In the genomic region with DNA sequence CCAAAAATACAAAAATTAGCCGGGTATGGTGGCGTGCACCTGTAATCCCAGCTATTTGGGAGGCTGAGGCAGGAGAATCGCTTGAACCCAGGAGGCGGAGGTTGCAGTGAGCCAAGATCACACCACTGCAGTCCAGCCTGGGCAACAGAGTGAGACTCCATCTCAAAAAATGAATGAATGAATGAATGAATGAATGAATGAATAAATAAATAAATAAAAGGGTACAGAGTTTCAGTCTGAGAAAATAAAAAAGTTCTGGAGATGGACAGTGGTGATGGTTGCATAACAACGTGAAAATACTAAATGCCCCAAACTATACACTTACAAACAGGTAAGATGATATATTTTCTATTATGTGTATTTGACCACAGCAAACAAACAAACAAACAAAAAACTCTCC, we compare ENCODE assay signal across 7 cellular contexts. TPM values are rescaled to one million over a fixed set of nuclear protein-coding genes. Genes with fewer than 3 reads are reported as not detected.
DNase-seq lines count a peak whose midpoint lies in the region; ATAC-seq and TF ChIP-seq lines count a peak whose summit lies in the region.
"Not testable (repeated sequence)": the region's sequence is repeated elsewhere in the genome, so short reads cannot be mapped to it uniquely, and the experiment has no call there.

No MANE protein-coding gene starts in this region.

- peak overlapping the region; percentile 11 for H2AFZ ChIP-seq in neuron (ENCODE audit: low read depth, low read length)
- not testable (repeated sequence) for H2AFZ ChIP-seq in smooth muscle cell (ENCODE audit: low read depth)

- peak overlapping the region in 1 of 2 donors; percentile 68 for H3K9ac ChIP-seq in liver (ENCODE audit: low read depth in 1 of 2, low read length in 2 of 2)
- H3K9ac ChIP-seq in smooth muscle cell (ENCODE audit: low read depth) = peak overlapping the region; percentile 1

- not testable (repeated sequence) for TF ChIP-seq EP300 in upper lobe of left lung (IDR thresholded peaks at IDR 0.05)

- peak overlapping the region; percentile 60 for H3K4me2 ChIP-seq in smooth muscle cell

- not testable (repeated sequence) for H3K9me3 ChIP-seq in heart right ventricle; liver (ENCODE audit: control insufficient read depth in 4 of 4, low read length in 3 of 4); neuron (ENCODE audit: low read length); smooth muscle cell (replicated peaks; ENCODE audit: low read depth); upper lobe of left lung

- H3K4me3 ChIP-seq in heart right ventricle; liver (ENCODE audit: low read depth in 1 of 3, low read length in 3 of 3); neuron (ENCODE audit: low read length); smooth muscle cell; upper lobe of left lung: not testable (repeated sequence)

- H3K4me1 ChIP-seq in heart right ventricle = peaks cover 7 to 75% (median 47%) of the 10 kb centered on the region in 9 donors
- H3K4me1 ChIP-seq in liver (ENCODE audit: control insufficient read depth in 4 of 4, insufficient read depth in 4 of 4, low read length in 3 of 4) = peaks cover 20 to 83% (median 53%) of the 10 kb centered on the region in 4 donors
- H3K4me1 ChIP-seq in neuron (ENCODE audit: insufficient read depth, low read length) = peaks cover 12% of the 10 kb centered on the region
- not testable (repeated sequence) for H3K4me1 ChIP-seq in smooth muscle cell (ENCODE audit: low read depth)
- peaks cover 13 to 47% (median 38%) of the 10 kb centered on the region in 4 donors for H3K4me1 ChIP-seq in upper lobe of left lung

- H3K27ac ChIP-seq in cingulate gyrus (ENCODE audit: low read depth, low read length) = peak overlapping the region; percentile 91
- peak overlapping the region in 7 of 10 donors; percentile 29 to 77 (median 58) for H3K27ac ChIP-seq in heart right ventricle
- peak overlapping the region; percentile 87 to 91 for H3K27ac ChIP-seq in liver (ENCODE audit: low read depth in 1 of 2, low read length in 2 of 2)
- peak overlapping the region; percentile 57 for H3K27ac ChIP-seq in smooth muscle cell (ENCODE audit: low read depth)
- H3K27ac ChIP-seq in upper lobe of left lung = peak overlapping the region in 3 of 4 donors; percentile 42 to 62 (median 43)

- not testable (repeated sequence) for ATAC-seq in heart right ventricle; upper lobe of left lung (ENCODE audit: low FRiP score in 2 of 2)

- H3K27me3 Mint-ChIP-seq in activated CD4-positive, alpha-beta T cell treated with anti-CD3 and anti-CD28 coated beads, Interleukin-2, amount 10 ng/mL, durations not matched to agents 24 days and 14 days = not testable (repeated sequence)

- peak overlapping the region; percentile 12 for H3K27ac Mint-ChIP-seq in activated CD4-positive, alpha-beta T cell treated with anti-CD3 and anti-CD28 coated beads, Interleukin-2, amount 10 ng/mL, durations not matched to agents 24 days and 14 days

- H4K20me1 ChIP-seq in smooth muscle cell (ENCODE audit: low read depth) = not testable (repeated sequence)

- TF ChIP-seq POLR2A in upper lobe of left lung (IDR thresholded peaks at IDR 0.05) = not testable (repeated sequence)

- not testable (repeated sequence) for H3K36me3 ChIP-seq in heart right ventricle; liver (ENCODE audit: control insufficient read depth in 4 of 4, insufficient read depth in 3 of 4, low read depth in 1 of 4, low read length in 3 of 4); neuron (ENCODE audit: insufficient read depth, low read length); smooth muscle cell (ENCODE audit: low read depth); upper lobe of left lung

- H3K79me2 ChIP-seq in smooth muscle cell (ENCODE audit: low read depth) = not testable (repeated sequence)

- WGBS in heart right ventricle, 2 donors = 95 to 96% methylated on average over 4 to 5 of the region's 5 CpGs
- 93% methylated on average over 5 of the region's 5 CpGs for WGBS in liver
- 100% methylated on average over 5 of the region's 5 CpGs for WGBS in smooth muscle cell (ENCODE audit: low lambda C conversion rate)
- 91 to 93% methylated on average over 5 of the region's 5 CpGs for WGBS in upper lobe of left lung, 2 donors

- not testable (repeated sequence) for H3K9me3 Mint-ChIP-seq in activated CD4-positive, alpha-beta T cell treated with anti-CD3 and anti-CD28 coated beads, Interleukin-2, amount 10 ng/mL, durations not matched to agents 24 days and 14 days

- not testable (repeated sequence) for H3K27me3 ChIP-seq in heart right ventricle; liver (ENCODE audit: control insufficient read depth in 4 of 4, insufficient read depth in 4 of 4, low read length in 3 of 4); neuron (ENCODE audit: insufficient read depth, low read length); smooth muscle cell (ENCODE audit: low read depth); upper lobe of left lung

- intact Hi-C loops in activated CD4-positive, alpha-beta T cell treated with anti-CD3 and anti-CD28 coated beads, Interleukin-2, amount 10 ng/mL, durations not matched to agents 24 days and 14 days (cut with micrococcal nuclease); heart right ventricle (cut with DNase I): not testable (repeated sequence)

- not testable (repeated sequence) for DNase-seq in activated CD4-positive, alpha-beta T cell treated with anti-CD3 and anti-CD28 coated beads, Interleukin-2, amount 10 ng/mL, durations not matched to agents 24 days and 14 days; heart right ventricle; smooth muscle cell (lab: John Stamatoyannopoulos, UW; ENCODE audit: unreplicated experiment); upper lobe of left lung

- not testable (repeated sequence) for TF ChIP-seq CTCF in heart right ventricle (IDR thresholded peaks at IDR 0.05); liver (IDR thresholded peaks at IDR 0.05; ENCODE audit: low read depth, low read length, missing input control); smooth muscle cell (IDR thresholded peaks at IDR 0.05; ENCODE audit: borderline replicate concordance, insufficient read depth, poor library complexity, severe bottlenecking); upper lobe of left lung (IDR thresholded peaks at IDR 0.05)

- TF ChIP-seq RAD21 in liver (IDR thresholded peaks at IDR 0.05) = not testable (repeated sequence)

- H3F3A ChIP-seq in smooth muscle cell (ENCODE audit: low read depth) = not testable (repeated sequence)

- peaks cover 12% of the 10 kb centered on the region for H3K4me1 Mint-ChIP-seq in activated CD4-positive, alpha-beta T cell treated with anti-CD3 and anti-CD28 coated beads, Interleukin-2, amount 10 ng/mL, durations not matched to agents 24 days and 14 days

- not testable (repeated sequence) for H3K4me3 Mint-ChIP-seq in activated CD4-positive, alpha-beta T cell treated with anti-CD3 and anti-CD28 coated beads, Interleukin-2, amount 10 ng/mL, durations not matched to agents 24 days and 14 days

- not testable (repeated sequence) for H3K36me3 Mint-ChIP-seq in activated CD4-positive, alpha-beta T cell treated with anti-CD3 and anti-CD28 coated beads, Interleukin-2, amount 10 ng/mL, durations not matched to agents 24 days and 14 days (ENCODE audit: low read depth)

RNA-seq across cellular contexts. Expression of a gene that starts 34.7 kb away (rescaled TPM):
- total RNA-seq in activated CD4-positive, alpha-beta T cell treated with anti-CD3 and anti-CD28 coated beads, Interleukin-2, amount 10 ng/mL, durations not matched to agents 24 days and 14 days = 4.7 and 5.4 TPM in 2 replicates
- total RNA-seq in heart right ventricle (10 to 100 TPM; 12.9 to 34.0 (median 24.7) TPM), liver (100 to 1,000 TPM; 124 to 398 TPM), smooth muscle cell (17.5 and 21.2 TPM in 2 replicates), upper lobe of left lung (10 to 100 TPM in 1 of 6 donors, 1 to 10 TPM in 5; 3.1 to 24.4 (median 5.5) TPM)
- polyA plus RNA-seq in heart right ventricle (10 to 100 TPM in 1 of 2 donors, 1 to 10 TPM in 1; 4.6 to 10.3 TPM), liver (100 to 1,000 TPM in 1 of 2 donors, 10 to 100 TPM in 1; 94.8 to 212 TPM), smooth muscle cell (17.4 and 17.5 TPM in 2 replicates)
